In genomic region chr6:157323114-157323923, GRCh38 we compare ENCODE assay signal across 1 cellular context.
TF ChIP-seq lines count a peak whose summit lies in the region.

Gene TMEM242 (minus strand): TSS chr6:157323519. CDS start chr6:157323499, 20 bp downstream.

TF ChIP-seq in HepG2, 621 proteins besides CTCF, POLR2A, EP300 and RAD21 (continued from another document and continues in another):
- peak; percentile 89 for TF ChIP-seq AGO1 (IDR thresholded peaks at IDR 0.05; ENCODE audit: low read depth, low read length, poor library complexity, severe bottlenecking)
- peak; percentile 65; the same call in 1 of the 2 replicates for TF ChIP-seq THAP8 (CRISPR knock-in tag; IDR thresholded peaks at IDR 0.05; ENCODE audit: borderline replicate concordance)
- peak; percentile 94 for TF ChIP-seq ZNF740 (CRISPR knock-in tag; IDR thresholded peaks at IDR 0.05)
- TF ChIP-seq SMAD3 (CRISPR knock-in tag; IDR thresholded peaks at IDR 0.05) = peak; percentile 98
- peak; percentile 99 for TF ChIP-seq ZNF18 (CRISPR knock-in tag; IDR thresholded peaks at IDR 0.05; ENCODE audit: insufficient replicate concordance)
- TF ChIP-seq ZNF770 (CRISPR knock-in tag; IDR thresholded peaks at IDR 0.05) = peak; percentile 92
- TF ChIP-seq ATRX (CRISPR knock-in tag; IDR thresholded peaks at IDR 0.05; ENCODE audit: borderline replicate concordance) = peak; percentile 94; the same call in 1 of the 2 replicates
- TF ChIP-seq ZNF24 (IDR thresholded peaks at IDR 0.05) = peak; percentile 88
- TF ChIP-seq HOXD1 (CRISPR knock-in tag; IDR thresholded peaks at IDR 0.05) = peak; percentile 97
- TF ChIP-seq ZNF619 (CRISPR knock-in tag; IDR thresholded peaks at IDR 0.05) = peak; percentile 98
- TF ChIP-seq ZNF614 (CRISPR knock-in tag; IDR thresholded peaks at IDR 0.05; ENCODE audit: borderline replicate concordance) = peak; percentile 93; the same call in 1 of the 2 replicates
- peak; percentile 100 for TF ChIP-seq CBX5 (CRISPR knock-in tag; IDR thresholded peaks at IDR 0.05; ENCODE audit: borderline replicate concordance)
- TF ChIP-seq SP1 (IDR thresholded peaks at IDR 0.05) = no peak
- peak; percentile 97 for TF ChIP-seq SP1 (CRISPR knock-in tag; IDR thresholded peaks at IDR 0.05)
- TF ChIP-seq KIAA2018 (CRISPR knock-in tag; IDR thresholded peaks at IDR 0.05; ENCODE audit: borderline replicate concordance) = peak; percentile 99
- peak; percentile 80 for TF ChIP-seq RARA (CRISPR knock-in tag; IDR thresholded peaks at IDR 0.05)
- peak; percentile 99; the same call in 1 of the 2 replicates for TF ChIP-seq SP140L (CRISPR knock-in tag; IDR thresholded peaks at IDR 0.05; ENCODE audit: borderline replicate concordance)
- TF ChIP-seq RELA (CRISPR knock-in tag; IDR thresholded peaks at IDR 0.05) = peak; percentile 91
- TF ChIP-seq ZNF280D (CRISPR knock-in tag; IDR thresholded peaks at IDR 0.05) = peak; percentile 99
- TF ChIP-seq NFE2L2 (IDR thresholded peaks at IDR 0.05; ENCODE audit: low read length) = no peak
- peak; percentile 96 for TF ChIP-seq ZBTB49 (CRISPR knock-in tag; IDR thresholded peaks at IDR 0.05; ENCODE audit: borderline replicate concordance)
- TF ChIP-seq ZNF263 (CRISPR knock-in tag; IDR thresholded peaks at IDR 0.05) = peak; percentile 98
- TF ChIP-seq THAP9 (CRISPR knock-in tag; IDR thresholded peaks at IDR 0.05; ENCODE audit: borderline replicate concordance) = peak; percentile 98
- TF ChIP-seq ZNF839 (CRISPR knock-in tag; IDR thresholded peaks at IDR 0.05; ENCODE audit: borderline replicate concordance) = peak; percentile 74; the same call in 1 of the 2 replicates
- peak; percentile 96 for TF ChIP-seq ATF2 (CRISPR knock-in tag; IDR thresholded peaks at IDR 0.05)
- peak; percentile 96 for TF ChIP-seq GABPB1 (CRISPR knock-in tag; IDR thresholded peaks at IDR 0.05)
- TF ChIP-seq CSRNP1 (CRISPR knock-in tag; IDR thresholded peaks at IDR 0.05) = peak; percentile 48; the same call in 1 of the 2 replicates
- no peak for TF ChIP-seq MTA3 (CRISPR knock-in tag; IDR thresholded peaks at IDR 0.05)
